ENCODE assay signal across 8 cellular contexts in genomic region chr17:7583253-7584109, GRCh38. TPM values are rescaled to one million over a fixed set of nuclear protein-coding genes. Genes with fewer than 3 reads are reported as not detected.
DNase-seq lines count a peak whose midpoint lies in the region; FAIRE-seq and TF ChIP-seq lines count a peak whose summit lies in the region.

Gene MPDU1 (plus strand): TSS chr17:7583852. CDS start chr17:7583863, 11 bp downstream.

- TF ChIP-seq CTCF in MM.1S (IDR thresholded peaks at IDR 0.05; ENCODE audit: low read length) (no peak), neural cell (IDR thresholded peaks at IDR 0.05; ENCODE audit: poor library complexity, severe bottlenecking) (peak; percentile 12), stomach (IDR thresholded peaks at IDR 0.05) (no peak)

- H3K36me3 ChIP-seq in MM.1S (replicated peaks; ENCODE audit: insufficient read depth, low read length) (no peaks in the 10 kb centered on the region), neural cell (ENCODE audit: insufficient read depth, low read length) (no peaks in the 10 kb centered on the region), stomach (peaks cover 5 to 43% (median 32%) of the 10 kb centered on the region in 4 donors)

- no peak for TF ChIP-seq EP300 in neural cell (conservative IDR thresholded peaks at IDR 0.05; ENCODE audit: poor library complexity, severe bottlenecking)
- no peak for TF ChIP-seq EP300 in stomach (IDR thresholded peaks at IDR 0.05)

- H3K27me3 ChIP-seq in MM.1S (replicated peaks; ENCODE audit: insufficient read depth, low read length) = no peaks in the 10 kb centered on the region
- no peaks in the 10 kb centered on the region for H3K27me3 ChIP-seq in neural cell (ENCODE audit: insufficient read depth, low read depth, low read length)
- H3K27me3 ChIP-seq in stomach = no peaks in the 10 kb centered on the region

- H3F3A ChIP-seq in MM.1S (ENCODE audit: insufficient read depth, low read length) = peaks cover 31% of the 10 kb centered on the region
- H3F3A ChIP-seq in neural cell (ENCODE audit: insufficient read depth, low read length, poor library complexity, severe bottlenecking) = no peaks in the 10 kb centered on the region

- H3K27ac ChIP-seq in MM.1S (ENCODE audit: low read length) (peak within 1 kb of the TSS; percentile 80), neural cell (ENCODE audit: low read length) (peak within 1 kb of the TSS; percentile 90), stomach (peak within 1 kb of the TSS; percentile 90 to 97 (median 94))

- H3K79me2 ChIP-seq in MM.1S (ENCODE audit: low read length) (peaks cover 57% of the 10 kb centered on the region), neural cell (replicated peaks; ENCODE audit: insufficient read depth, low read length) (no peaks in the 10 kb centered on the region)

- peak; percentile 99 for DNase-seq in EL
- DNase-seq in H54 (ENCODE audit: insufficient read length, low spot score) = no peak
- peak; percentile 96 for DNase-seq in MM.1S
- peak; percentile 50 for DNase-seq in SIG-M5 (lab: John Stamatoyannopoulos, UW)
- peak; percentile 88 for DNase-seq in activated gamma-delta T cell (lab: John Stamatoyannopoulos, UW)
- peak; percentile 96 for DNase-seq in fibroblast of the conjunctiva (ENCODE audit: low read depth)
- peak; percentile 96 for DNase-seq in stomach

- H3K4me3 ChIP-seq in MM.1S (ENCODE audit: low read length) = peak within 1 kb of the TSS; percentile 80
- peak within 1 kb of the TSS; percentile 69 for H3K4me3 ChIP-seq in neural cell (ENCODE audit: low read length)
- H3K4me3 ChIP-seq in stomach = peak within 1 kb of the TSS; percentile 55 to 66 (median 60)

- no peak for TF ChIP-seq RAD21 in neural cell (conservative IDR thresholded peaks at IDR 0.05)

- peak within 1 kb of the TSS; percentile 91 for H2AFZ ChIP-seq in MM.1S (ENCODE audit: low read length)
- peak within 1 kb of the TSS; percentile 7 for H2AFZ ChIP-seq in neural cell (ENCODE audit: low read depth, low read length)

- no peak for FAIRE-seq in H54 (lab: Jason Lieb, UNC)

- H3K4me1 ChIP-seq in MM.1S (ENCODE audit: low read length) (peaks cover 30% of the 10 kb centered on the region), stomach (peaks cover 60 to 94% (median 89%) of the 10 kb centered on the region in 4 donors)

- no peaks in the 10 kb centered on the region for H3K9me3 ChIP-seq in MM.1S (replicated peaks; ENCODE audit: insufficient read depth, low read length)
- H3K9me3 ChIP-seq in neural cell (ENCODE audit: low read length) = no peaks in the 10 kb centered on the region
- no peaks in the 10 kb centered on the region for H3K9me3 ChIP-seq in stomach

- intact Hi-C loops in stomach (cut with DNase I; ENCODE audit: low total_unique reads) = no loop called here

- 1 to 14% (median 14%) methylated on average over 53 to 69 of the region's 69 CpGs for WGBS in stomach, 5 donors

- no peaks in the 10 kb centered on the region for H3K9me2 ChIP-seq in MM.1S (replicated peaks; ENCODE audit: insufficient read depth, low read length)
- no peaks in the 10 kb centered on the region for H3K9me2 ChIP-seq in neural cell (ENCODE audit: insufficient read depth, low read length)

- H3K4me2 ChIP-seq in MM.1S (ENCODE audit: low read depth, low read length) (peak within 1 kb of the TSS; percentile 90), neural cell (ENCODE audit: low read length) (peak within 1 kb of the TSS; percentile 52)

- H4K20me1 ChIP-seq in MM.1S (ENCODE audit: insufficient read depth, low read length) (0 out of 2 replicates have a peak, but pooled peaks cover 6% of the 10 kb centered on the region), neural cell (ENCODE audit: insufficient read depth) (no peaks in the 10 kb centered on the region)

- peak within 1 kb of the TSS; percentile 86 for H3K9ac ChIP-seq in MM.1S (ENCODE audit: low read length)
- H3K9ac ChIP-seq in neural cell (ENCODE audit: low read length) = peak within 1 kb of the TSS; percentile 78

- TF ChIP-seq POLR2A in H54 (IDR thresholded peaks at IDR 0.05; ENCODE audit: low read depth, low read length) (peak; percentile 72; the same call in 1 of the 2 replicates), stomach (IDR thresholded peaks at IDR 0.05) (peak in 1 of 4 donors; percentile 23)

TF ChIP-seq in neural cell, 6 proteins besides CTCF, POLR2A, EP300 and RAD21:
- TF ChIP-seq POLR2AphosphoS5 (IDR thresholded peaks at IDR 0.05) = peak; percentile 79
- TF ChIP-seq TAF1 (IDR thresholded peaks at IDR 0.05; ENCODE audit: low read depth) = peak; percentile 95
- TF ChIP-seq SMC3 (conservative IDR thresholded peaks at IDR 0.05; ENCODE audit: poor library complexity) = no peak
- peak; percentile 98 for TF ChIP-seq MXI1 (conservative IDR thresholded peaks at IDR 0.05; ENCODE audit: poor library complexity, severe bottlenecking)
- TF ChIP-seq REST (IDR thresholded peaks at IDR 0.05; ENCODE audit: borderline replicate concordance) = peak; percentile 94
- TF ChIP-seq EZH2 (IDR thresholded peaks at IDR 0.05; ENCODE audit: borderline replicate concordance, insufficient read depth, low read length, poor library complexity, severe bottlenecking) = no peak

RNA-seq across cellular contexts. Expression of gene MPDU1, which starts in this region (rescaled TPM):
- polyA plus RNA-seq in neural cell = 110 and 118 TPM in 2 replicates
- polyA minus RNA-seq in neural cell = 39.7 and 43.1 TPM in 2 replicates
- total RNA-seq in stomach = 100 to 1,000 TPM in 3 of 5 donors, 10 to 100 TPM in 2; 64.8 to 188 (median 117) TPM
- polyA plus RNA-seq in stomach = 10 to 100 TPM; 27.2 to 67.4 (median 64.0) TPM
